18 cellular contexts compared by ENCODE assay signal in genomic region chr9:121689461-121690157, GRCh38.
"Had no signal": no experiment of that assay in that cellular context is flagged by ENCODE, and none has a peak within 500 bp of the region (broad histone marks: within the 10 kb centered on the region; RNA-seq: fewer than 3 reads in every experiment).

No MANE protein-coding gene starts in this region.

- H3K27me3 ChIP-seq: dorsolateral prefrontal cortex, heart right ventricle, suprapubic skin, thyroid gland, vagina had no signal

- H3K4me3 ChIP-seq: dorsolateral prefrontal cortex, heart right ventricle, lung, skin epidermis, suprapubic skin, thyroid gland, vagina had no signal

- H3K27ac ChIP-seq: suprapubic skin, thyroid gland, vagina had no signal

- DNase-seq: cortex of kidney; effector CD8-positive, alpha-beta T cell; heart right ventricle; hypothalamus; midbrain; stimulated activated CD4-positive, alpha-beta T cell treated with anti-CD3 and anti-CD28 coated beads, Interleukin-4, amount 100 ng/mL, for 1 hour; stimulated activated CD8-positive, alpha-beta memory T cell treated with anti-CD3 and anti-CD28 coated beads, Interleukin-4, amount 100 ng/mL, for 48 hours; stimulated activated naive CD8-positive, alpha-beta T cell treated with anti-CD3 and anti-CD28 coated beads, Interleukin-15, Interleukin-2, amounts not matched to agents 100 U/mL and 50 U/mL, for 24 hours; thyroid gland had no signal

- H3K9me3 ChIP-seq: heart right ventricle, suprapubic skin, thyroid gland, vagina had no signal

- ATAC-seq: left lobe of liver; natural killer cell treated with Interleukin-12 subunit alpha and Interleukin-12 subunit beta and Interleukin-15 and Interleukin-18, amount 100 ng/mL, for 72 hours; sciatic nerve; stimulated activated effector memory CD8-positive, alpha-beta T cell treated with anti-CD3 and anti-CD28 coated beads, Interleukin-12 subunit alpha, Interleukin-12 subunit beta, amount 100 ng/mL, for 72 hours; stimulated activated naive CD8-positive, alpha-beta T cell treated with anti-CD3 and anti-CD28 coated beads, Interleukin-15, Interleukin-2, amounts not matched to agents 100 U/mL and 50 U/mL, for 24 hours had no signal

- H3K36me3 ChIP-seq: suprapubic skin, thyroid gland, vagina had no signal
